Comparison of ENCODE assay signal across 14 cellular contexts in genomic region chr10:38054361-38054797, GRCh38. TPM values are rescaled to one million over a fixed set of nuclear protein-coding genes. Genes with fewer than 3 reads are reported as not detected.
DNase-seq lines count a peak whose midpoint lies in the region; ATAC-seq and TF ChIP-seq lines count a peak whose summit lies in the region.
"Had no signal": no experiment of that assay in that cellular context is flagged by ENCODE, and none has a peak within 500 bp of the region (broad histone marks: within the 10 kb centered on the region; RNA-seq: fewer than 3 reads in every experiment).

No MANE protein-coding gene starts in this region.

- H3K4me3 ChIP-seq in right cardiac atrium (ENCODE audit: low read length) = no peak overlapping the region
- no peak overlapping the region for H3K4me3 ChIP-seq in left ventricle myocardium inferior
- H3K4me3 ChIP-seq in aorta (ENCODE audit: low read length in 2 of 2) = no peak overlapping the region
- H3K4me3 ChIP-seq in mucosa of descending colon = no peak overlapping the region
- H3K4me3 ChIP-seq: HAP-1 had no signal

- H3K4me1 ChIP-seq in right cardiac atrium (ENCODE audit: control insufficient read depth, insufficient read depth, low read length) (no peaks in the 10 kb centered on the region), left ventricle myocardium inferior (no peaks in the 10 kb centered on the region), aorta (ENCODE audit: control insufficient read depth in 1 of 2, insufficient read depth in 2 of 2, low read length in 2 of 2) (no peaks in the 10 kb centered on the region), mucosa of descending colon (ENCODE audit: low read depth) (no peaks in the 10 kb centered on the region)
- H3K4me1 ChIP-seq: HAP-1 had no signal

- no peak overlapping the region for H3K27ac ChIP-seq in right cardiac atrium (ENCODE audit: low read length)
- no peak overlapping the region for H3K27ac ChIP-seq in left ventricle myocardium inferior (replicated peaks)
- no peak overlapping the region for H3K27ac ChIP-seq in aorta (ENCODE audit: low read depth in 1 of 2, low read length in 2 of 2)

- no peak for TF ChIP-seq CTCF in left ventricle myocardium inferior (IDR thresholded peaks at IDR 0.05; ENCODE audit: borderline replicate concordance)
- TF ChIP-seq CTCF in mucosa of descending colon (IDR thresholded peaks at IDR 0.05) = no peak

- H3K36me3 ChIP-seq in left ventricle myocardium inferior = peaks cover 84% of the 10 kb centered on the region
- H3K36me3 ChIP-seq in aorta (ENCODE audit: control insufficient read depth in 1 of 2, insufficient read depth in 2 of 2, low read length in 1 of 2) = peaks cover 13 to 19% of the 10 kb centered on the region in 2 donors
- peaks cover 16% of the 10 kb centered on the region for H3K36me3 ChIP-seq in mucosa of descending colon (ENCODE audit: low read depth)

- ATAC-seq in right cardiac atrium (peak; percentile 26 to 34), aorta (ENCODE audit: low FRiP score) (peak; percentile 46), GM18873 (IDR thresholded peaks at IDR 0.05; ENCODE audit: low FRiP score, unreplicated experiment) (no peak), mucosa of descending colon (no peak), GM18502 (IDR thresholded peaks at IDR 0.05; ENCODE audit: poor library complexity, unreplicated experiment) (no peak)

- intact Hi-C loops in right cardiac atrium (cut with DNase I) (no loop called here), left ventricle myocardium inferior (cut with micrococcal nuclease) (no loop called here), aorta (cut with DNase I) (no loop called here), mucosa of descending colon (cut with DNase I, micrococcal nuclease) (no loop called here)

- DNase-seq in right cardiac atrium (no peak), left ventricle myocardium inferior (no peak), amniotic stem cell (lab: John Stamatoyannopoulos, UW) (peak; percentile 21), fibroblast of the conjunctiva (ENCODE audit: low read depth) (peak; percentile 35), aorta (no peak), mucosa of descending colon (no peak)
- DNase-seq: amygdala; NCI-H1436 treated with DMSO at 0.1 percent for 48 hours; NCI-H526 treated with DMSO at 0.1 percent for 48 hours; SHP77 treated with DMSO at 0.1 percent for 48 hours; stimulated activated naive CD4-positive, alpha-beta T cell had no signal

- no peaks in the 10 kb centered on the region for H3K27me3 ChIP-seq in right cardiac atrium (ENCODE audit: control insufficient read depth, insufficient read depth)
- H3K27me3 ChIP-seq in left ventricle myocardium inferior (ENCODE audit: low read depth) = no peaks in the 10 kb centered on the region
- H3K27me3 ChIP-seq in aorta (ENCODE audit: control insufficient read depth in 1 of 2, insufficient read depth in 2 of 2, low read length in 1 of 2) = no peaks in the 10 kb centered on the region

- H3K9me3 ChIP-seq in right cardiac atrium (ENCODE audit: control insufficient read depth, low read length) (no peaks in the 10 kb centered on the region), left ventricle myocardium inferior (replicated peaks) (peaks cover 65% of the 10 kb centered on the region), aorta (ENCODE audit: control insufficient read depth, low read length) (peaks cover 4% of the 10 kb centered on the region), mucosa of descending colon (peaks cover 82% of the 10 kb centered on the region)

RNA-seq across cellular contexts. Expression of gene ZNF37A, which starts 39.8 kb away (rescaled TPM):
- total RNA-seq in right cardiac atrium = 10 to 100 TPM; 10.3 to 12.8 (median 11.8) TPM
- polyA plus RNA-seq in right cardiac atrium = 5.5 TPM
- total RNA-seq in left ventricle myocardium inferior = 8.9 TPM
- total RNA-seq in aorta = 10 to 100 TPM; 23.1 to 25.3 TPM
- polyA plus RNA-seq in aorta = 1 to 10 TPM; 5.5 to 6.3 TPM
- 10 to 100 TPM in 2 of 3 donors, 1 to 10 TPM in 1; 9.8 to 19.7 (median 13.2) TPM for total RNA-seq in mucosa of descending colon

RNA-seq across cellular contexts. Expression of gene ZNF33A, which starts 43.9 kb away (rescaled TPM):
- total RNA-seq in right cardiac atrium (10 to 100 TPM; 17.6 to 26.5 (median 25.2) TPM), left ventricle myocardium inferior (24.3 TPM), aorta (10 to 100 TPM; 28.9 to 31.6 TPM), mucosa of descending colon (10 to 100 TPM; 29.2 to 43.3 (median 36.5) TPM)
- polyA plus RNA-seq in right cardiac atrium (9.5 TPM), aorta (10 to 100 TPM; 10.2 to 10.8 TPM)

Comparison
In these comparisons a context has a peak if more than half of its experiments do, and no peak if none do; other contexts are left out.
1. ATAC-seq: peak in right cardiac atrium (2 of 2) and aorta (single experiment); none in GM18873 (single experiment), mucosa of descending colon (single experiment) and GM18502 (single experiment).
2. DNase-seq: peak in amniotic stem cell (single experiment) and fibroblast of the conjunctiva (single experiment); none in right cardiac atrium (0 of 3), left ventricle myocardium inferior (single experiment), aorta (0 of 2) and mucosa of descending colon (0 of 3).